23 cellular contexts compared by ENCODE assay signal in the genomic region with DNA sequence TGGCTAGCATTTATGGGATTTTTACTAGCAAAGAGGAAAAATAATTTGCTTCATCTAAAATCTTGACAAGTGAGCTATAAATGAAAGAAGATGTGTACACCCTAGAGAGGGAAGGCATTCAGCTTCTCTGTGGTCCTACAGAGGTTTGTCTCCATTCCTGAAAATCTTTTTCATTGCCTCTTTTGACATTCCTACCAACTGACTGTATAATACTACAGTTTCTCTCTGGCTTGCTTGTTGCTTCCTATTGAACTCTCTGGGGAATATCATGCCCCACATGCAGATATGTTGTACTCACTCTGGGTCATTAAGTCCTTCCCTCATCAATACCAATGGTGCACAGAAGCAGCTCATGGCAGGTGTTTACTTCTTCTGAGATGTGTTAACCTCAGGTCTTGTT.
"Had no signal": no experiment of that assay in that cellular context is flagged by ENCODE, and none has a peak within 500 bp of the region (broad histone marks: within the 10 kb centered on the region; RNA-seq: fewer than 3 reads in every experiment).

No MANE protein-coding gene starts in this region.

- ATAC-seq: left lobe of liver; natural killer cell; psoas muscle; right cardiac atrium; stimulated activated naive B cell treated with anti-CD40 and anti-IgM and Interleukin-4, amounts not matched to agents 10 μg/mL and 1 μg/mL and 100 μg/mL, for 72 hours; stimulated activated naive CD8-positive, alpha-beta T cell treated with anti-CD3 and anti-CD28 coated beads, Interleukin-15, amount 100 ng/mL, for 72 hours had no signal

- H3K27me3 ChIP-seq: dorsolateral prefrontal cortex, esophagus squamous epithelium, ovary, sigmoid colon, spleen, suprapubic skin, transverse colon, upper lobe of right lung, uterus had no signal

- H3K36me3 ChIP-seq: esophagus squamous epithelium, ovary, sigmoid colon, spleen, suprapubic skin, transverse colon, upper lobe of right lung, uterus had no signal

- H3K9me3 ChIP-seq: ovary, upper lobe of right lung, uterus had no signal

- H3K4me1 ChIP-seq: esophagus squamous epithelium, psoas muscle, sigmoid colon, spleen, suprapubic skin, transverse colon, upper lobe of right lung, uterus had no signal

- H3K4me3 ChIP-seq: dorsolateral prefrontal cortex, esophagus squamous epithelium, lung, ovary, psoas muscle, sigmoid colon, skin epidermis, spleen, suprapubic skin, transverse colon, upper lobe of right lung, uterus had no signal

- H3K27ac ChIP-seq: dorsolateral prefrontal cortex, esophagus squamous epithelium, ovary, psoas muscle, sigmoid colon, skin epidermis, spleen, suprapubic skin, transverse colon, upper lobe of right lung, uterus had no signal

- DNase-seq: dorsolateral prefrontal cortex; effector CD4-positive, alpha-beta T cell; endodermal cell; esophagus squamous epithelium; head of caudate nucleus; natural killer cell; occipital lobe; ovary; posterior cingulate gyrus; psoas muscle; right cardiac atrium; sigmoid colon; spleen; stimulated activated CD4-positive, alpha-beta T cell treated with anti-CD3 and anti-CD28 coated beads, Interleukin-4, amount 100 ng/mL, for 4 hours; stimulated activated naive B cell treated with anti-CD40 and anti-IgM and Interleukin-4, amounts not matched to agents 10 μg/mL and 1 μg/mL and 100 μg/mL, for 72 hours; stimulated activated naive CD8-positive, alpha-beta T cell treated with anti-CD3 and anti-CD28 coated beads, Interleukin-15, amount 100 ng/mL, for 72 hours; transverse colon; upper lobe of right lung; uterus had no signal
